Comparison of ENCODE assay signal across 27 cellular contexts in genomic region chr16:8516471-8516870, GRCh38.
DNase-seq lines count a peak whose midpoint lies in the region; ATAC-seq, FAIRE-seq and TF ChIP-seq lines count a peak whose summit lies in the region.
"Had no signal": no experiment of that assay in that cellular context is flagged by ENCODE, and none has a peak within 500 bp of the region (broad histone marks: within the 10 kb centered on the region; RNA-seq: fewer than 3 reads in every experiment).

No MANE protein-coding gene starts in this region.

- no peaks in the 10 kb centered on the region for H3K79me1 ChIP-seq in H9 (ENCODE audit: insufficient read depth, low read depth, low read length, poor library complexity, severe bottlenecking)

- DNase-seq in H9 (no peak), K562 (ENCODE audit: extremely low read depth in 1 of 4, low spot score in 3 of 4) (no peak)
- DNase-seq: 8988T; ACHN; BE2C; C1 segment of cervical spinal cord; CD4-positive, alpha-beta memory T cell; CD4-positive, CD25-positive, alpha-beta regulatory T cell; CD8-positive, alpha-beta memory T cell; COR-L47; DMS 273 treated with DMSO at 0.1 percent for 48 hours; DMS153; DMS53; DMS79; DND-41; EL; GDM1 had no signal

- TF ChIP-seq POLR2A in K562 (conservative IDR thresholded peaks at IDR 0.05) = no peak

- H2BK5ac ChIP-seq in H9 (ENCODE audit: insufficient read length, low read length) = no peak overlapping the region

- no peak overlapping the region for H2BK12ac ChIP-seq in H9 (ENCODE audit: insufficient read length, low read depth, low read length)

- no peak for TF ChIP-seq EP300 in K562 (IDR thresholded peaks at IDR 0.05; ENCODE audit: low read length)

- H3K4me2 ChIP-seq in H9 (ENCODE audit: insufficient read depth, insufficient read length, low read length) (no peak overlapping the region), K562 (ENCODE audit: insufficient read depth, low read length) (no peak overlapping the region)
- H3K4me2 ChIP-seq: BLaER1 had no signal

- no peak overlapping the region for H2BK120ac ChIP-seq in H9 (ENCODE audit: low read depth, low read length, poor library complexity, severe bottlenecking)

- H4K91ac ChIP-seq in H9 (ENCODE audit: insufficient read length, low read depth, low read length) = no peak overlapping the region

- H3K4me1 ChIP-seq in H9 (ENCODE audit: insufficient read depth, low read length) (no peaks in the 10 kb centered on the region), K562 (replicated peaks in 1 of 2; ENCODE audit: control insufficient read depth in 2 of 2, insufficient read depth in 2 of 2, low read length in 2 of 2) (no peaks in the 10 kb centered on the region), mucosa of rectum (ENCODE audit: control insufficient read depth in 2 of 2, insufficient read depth in 2 of 2, low read length in 2 of 2) (peaks cover 10 to 32% of the 10 kb centered on the region in 2 donors)
- H3K4me1 ChIP-seq: BE2C had no signal

- H4K20me1 ChIP-seq in H9 (ENCODE audit: control insufficient read depth, insufficient read depth, insufficient read length) (no peaks in the 10 kb centered on the region), K562 (replicated peaks; ENCODE audit: control insufficient read depth, insufficient read depth, low read length) (no peaks in the 10 kb centered on the region)
- H4K20me1 ChIP-seq: BLaER1 had no signal

- H3K4me1 Mint-ChIP-seq in H9 = peaks cover 0 to 4% of the 10 kb centered on the region in 2 experiments; a peak in 2 of 4 replicates
- H3K4me1 Mint-ChIP-seq: CD14-positive monocyte; CD4-positive, alpha-beta memory T cell; CD4-positive, CD25-positive, alpha-beta regulatory T cell; CD8-positive, alpha-beta memory T cell had no signal

- no peak overlapping the region for H3K4me3 Mint-ChIP-seq in H9
- H3K4me3 Mint-ChIP-seq: CD14-positive monocyte; CD4-positive, CD25-positive, alpha-beta regulatory T cell; CD8-positive, alpha-beta memory T cell had no signal

- H3K79me2 ChIP-seq in H9 (ENCODE audit: insufficient read depth, low read length) (no peaks in the 10 kb centered on the region), K562 (ENCODE audit: control insufficient read depth, insufficient read depth, low read length) (no peaks in the 10 kb centered on the region)

- no peak for TF ChIP-seq RAD21 in K562 (CRISPR knock-in tag; conservative IDR thresholded peaks at IDR 0.05 in 1 of 2, IDR thresholded peaks at IDR 0.05 in 1 of 2)

- POLR2A ChIA-PET in K562 (lab: Yijun Ruan, JAX) = interaction anchor here (0.6 kb wide), 1 partner anchor 11 kb away, joined by 3 read pairs; no protein-coding TSS in a partner anchor

- no peak overlapping the region for H3K4ac ChIP-seq in H9 (ENCODE audit: low read depth, low read length)

- intact Hi-C loops in K562 (cut with micrococcal nuclease) = no loop called here

- H3K27ac ChIP-seq in H9 (ENCODE audit: insufficient read length, low read depth, low read length) (no peak overlapping the region), K562 (ENCODE audit: extremely low read depth, low read depth, low read length) (no peak overlapping the region), mucosa of rectum (ENCODE audit: low read depth in 2 of 2, low read length in 2 of 2) (peak overlapping the region; percentile 27 to 46)
- H3K27ac ChIP-seq: BLaER1 had no signal

- H3K9me3 ChIP-seq in H9 (ENCODE audit: control insufficient read depth, low read depth, low read length) (no peaks in the 10 kb centered on the region), K562 (replicated peaks; ENCODE audit: control insufficient read depth, insufficient read depth, low read depth, low read length) (no peaks in the 10 kb centered on the region), mucosa of rectum (ENCODE audit: control insufficient read depth in 2 of 2, low read length in 2 of 2) (no peaks in the 10 kb centered on the region)
- H3K9me3 ChIP-seq: BE2C had no signal

- no peak overlapping the region for H3K27ac Mint-ChIP-seq in H9
- H3K27ac Mint-ChIP-seq: CD14-positive monocyte; CD4-positive, alpha-beta memory T cell; CD4-positive, CD25-positive, alpha-beta regulatory T cell; CD8-positive, alpha-beta memory T cell had no signal

- no peaks in the 10 kb centered on the region for H3K36me3 ChIP-seq in K562 (ENCODE audit: control insufficient read depth, insufficient read depth, low read length)
- no peaks in the 10 kb centered on the region for H3K36me3 ChIP-seq in mucosa of rectum (ENCODE audit: control insufficient read depth in 2 of 2, insufficient read depth in 2 of 2, low read length in 2 of 2)
- H3K36me3 ChIP-seq: BE2C, BLaER1 had no signal

- no peaks in the 10 kb centered on the region; the same call in 1 of the 2 replicates for H3K27me3 ChIP-seq in H9 (ENCODE audit: insufficient read depth, low read length)
- peaks cover 0 to 5% of the 10 kb centered on the region in 2 experiments; a peak in 2 of 5 replicates for H3K27me3 ChIP-seq in K562 (ENCODE audit: control insufficient read depth in 2 of 2, insufficient read depth in 2 of 2, low read length in 2 of 2)
- H3K27me3 ChIP-seq in mucosa of rectum (ENCODE audit: control insufficient read depth in 2 of 2, insufficient read depth in 2 of 2, low read length in 2 of 2) = no peaks in the 10 kb centered on the region
- H3K27me3 ChIP-seq: BE2C, BLaER1 had no signal

- in situ Hi-C loops in K562 (cut with MboI) = no loop called here

- no peak overlapping the region for H3K23ac ChIP-seq in H9 (ENCODE audit: insufficient read length, low read depth, low read length)

- no peak overlapping the region for H2BK15ac ChIP-seq in H9 (ENCODE audit: low read depth, low read length)

- no peaks in the 10 kb centered on the region; a peak in 1 of 5 replicates for H3K9me3 Mint-ChIP-seq in H9

- H3K23me2 ChIP-seq in H9 (ENCODE audit: insufficient read length, low read depth, low read length, poor library complexity, severe bottlenecking) = no peaks in the 10 kb centered on the region

- H2AFZ ChIP-seq in H9 (ENCODE audit: low read length) (no peak overlapping the region), K562 (ENCODE audit: low read depth, low read length) (no peak overlapping the region)

- H3K4me3 ChIP-seq in K562 = no peak overlapping the region
- no peak overlapping the region for H3K4me3 ChIP-seq in mucosa of rectum (ENCODE audit: low read length in 2 of 2)
- H3K4me3 ChIP-seq: BLaER1, GM12878 had no signal

- 0 out of 3 replicates have a peak, but pooled peaks have one; percentile 14 for TF ChIP-seq CTCF in H9 (conservative IDR thresholded peaks at IDR 0.05)
- TF ChIP-seq CTCF in K562 (IDR thresholded peaks at IDR 0.05 in 2 of 3, conservative IDR thresholded peaks at IDR 0.05 in 1 of 3; ENCODE audit: insufficient read depth in 2 of 3, low read depth in 1 of 3, low read length in 3 of 3) = peak in 1 of 3 experiments; percentile 10; a peak in 1 of 6 replicates

- FAIRE-seq in K562 (lab: Jason Lieb, UNC) = no peak
- FAIRE-seq: A204.1, GM12892, GM18507, GM19239 had no signal

- no peak overlapping the region for H3K56ac ChIP-seq in H9 (ENCODE audit: insufficient read length, low read depth, low read length)

- no peak overlapping the region for H3K14ac ChIP-seq in H9 (ENCODE audit: insufficient read depth, low read length)

- no peak overlapping the region for H4K5ac ChIP-seq in H9 (ENCODE audit: insufficient read length, low read depth, low read length)

- no peak overlapping the region for H4K8ac ChIP-seq in H9 (replicated peaks; ENCODE audit: insufficient read length, low read depth, low read length)

- H3K18ac ChIP-seq in H9 (ENCODE audit: insufficient read length, low read depth, low read length) = no peak overlapping the region

- H3K9ac ChIP-seq in H9 (ENCODE audit: extremely low read depth, insufficient read length, low read length) (no peak overlapping the region), K562 (ENCODE audit: insufficient read depth in 1 of 2, low read depth in 2 of 2, low read length in 2 of 2) (no peak overlapping the region), mucosa of rectum (ENCODE audit: low read depth in 1 of 2, low read length in 2 of 2) (no peak overlapping the region)
- H3K9ac ChIP-seq: BLaER1 had no signal

- H2AK5ac ChIP-seq in H9 (ENCODE audit: insufficient read length, low read length) = no peak overlapping the region

- ATAC-seq in K562 (no peak), HG02981 (IDR thresholded peaks at IDR 0.05; ENCODE audit: unreplicated experiment) (no peak), GM18519 (IDR thresholded peaks at IDR 0.05; ENCODE audit: low FRiP score, unreplicated experiment) (no peak)
- ATAC-seq: GM12878 had no signal

- H3K36me3 Mint-ChIP-seq in H9 (ENCODE audit: insufficient read depth in 1 of 3, low read depth in 3 of 3) = no peaks in the 10 kb centered on the region
- H3K36me3 Mint-ChIP-seq: CD14-positive monocyte; CD4-positive, alpha-beta memory T cell; CD4-positive, CD25-positive, alpha-beta regulatory T cell; CD8-positive, alpha-beta memory T cell had no signal

- CTCF ChIA-PET in K562 (lab: Yijun Ruan, JAX; ENCODE audit: low intra/inter-chr PET ratio) = no interaction called here

- no peaks in the 10 kb centered on the region for H3K9me1 ChIP-seq in K562 (ENCODE audit: control insufficient read depth, insufficient read depth, low read length)

- no peak overlapping the region for H3T11ph ChIP-seq in H9 (ENCODE audit: low read length)

- H3K27me3 Mint-ChIP-seq in H9 (ENCODE audit: low read depth) = peaks cover 57% of the 10 kb centered on the region

- no peak overlapping the region for H2BK20ac ChIP-seq in H9 (ENCODE audit: low read depth, low read length, poor library complexity, severe bottlenecking)

- no CpG with 5 or more reads among the region's 3 CpGs for WGBS in H9 (ENCODE audit: extremely low coverage, insufficient read length, low lambda C conversion rate)
- 2% methylated on average over 3 of the region's 3 CpGs for WGBS in K562 (ENCODE audit: insufficient coverage, low coverage, missing lambda C conversion rate)

- no TSS peak for BruUV-seq in K562 (replicated peaks; lab: Mats Ljungman, UMichigan)

TF ChIP-seq in K562, 482 proteins besides CTCF, POLR2A, EP300 and RAD21 (continues in another document):
- TF ChIP-seq ZNF79 (CRISPR knock-in tag; IDR thresholded peaks at IDR 0.05; ENCODE audit: low read depth) (no peak), ZNF184 (CRISPR knock-in tag; IDR thresholded peaks at IDR 0.05) (no peak), RBM39 (optimal IDR thresholded peaks at IDR 0.05; ENCODE audit: low read depth, low read length) (no peak), ARHGAP35 (IDR thresholded peaks at IDR 0.05; ENCODE audit: partially characterized antibody) (no peak), DLX4 (CRISPR knock-in tag; IDR thresholded peaks at IDR 0.05) (no peak), FUS (optimal IDR thresholded peaks at IDR 0.05; ENCODE audit: low read depth, low read length) (no peak)

Comparison
In these comparisons a context has a peak if more than half of its experiments do, and no peak if none do; other contexts are left out.
1. H3K27ac ChIP-seq: peak in mucosa of rectum (2 of 2); none in H9 (single experiment) and K562 (single experiment).